8 cellular contexts compared by ENCODE assay signal in the genomic region with DNA sequence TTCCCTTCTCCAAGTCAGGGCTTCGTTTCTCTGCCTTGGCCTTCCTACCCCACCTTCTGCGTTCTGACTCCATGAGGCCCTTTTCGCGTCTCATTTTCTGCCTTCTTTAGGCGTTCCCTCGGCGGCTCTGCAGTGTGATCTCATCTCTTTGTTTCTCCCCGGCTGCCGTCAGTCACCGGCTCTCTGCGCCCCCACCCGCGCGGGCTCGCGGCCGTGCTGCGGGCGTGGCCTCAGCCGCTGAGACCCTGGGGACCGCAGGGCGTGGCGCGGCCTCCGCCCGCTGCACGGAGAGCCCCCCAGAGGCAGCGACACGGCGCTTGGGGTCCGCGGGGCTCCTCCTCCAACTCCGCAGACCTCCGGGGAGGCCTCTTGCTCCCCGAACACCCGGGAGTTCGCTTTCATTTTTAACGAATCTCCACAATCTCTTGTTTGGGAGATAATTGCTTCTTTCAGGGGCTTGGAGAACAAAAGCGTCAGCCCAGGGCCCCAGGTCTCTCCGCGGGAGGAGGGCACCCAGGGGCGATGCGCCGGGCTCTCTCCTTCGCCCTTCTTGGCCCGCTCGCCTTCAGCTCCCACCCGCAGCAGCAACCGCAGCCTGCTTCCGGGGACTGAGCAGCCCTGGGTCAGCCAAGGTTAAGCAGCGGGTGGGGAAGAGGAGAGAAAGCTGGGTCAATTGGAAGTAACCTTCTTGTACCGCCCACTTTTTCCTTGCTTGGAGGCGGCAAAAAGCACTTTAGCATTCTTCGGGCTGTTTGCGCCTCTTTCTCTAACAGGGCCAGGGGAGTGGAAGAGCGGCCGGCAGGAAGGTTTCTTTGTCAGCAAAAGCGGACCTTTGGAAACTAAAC.
DNase-seq lines count a peak whose midpoint lies in the region; ATAC-seq and TF ChIP-seq lines count a peak whose summit lies in the region.

No MANE protein-coding gene starts in this region.

- no peaks in the 10 kb centered on the region for H3K9me3 ChIP-seq in iPS-20b (ENCODE audit: insufficient read depth, low read depth, low read length)

- no peak for TF ChIP-seq CTCF in VCaP (conservative IDR thresholded peaks at IDR 0.05)

- peak overlapping the region; percentile 79 for H3K9ac ChIP-seq in iPS-20b (ENCODE audit: low read depth, low read length)

- peak; percentile 73 for TF ChIP-seq POLR2A in GM18505 (IDR thresholded peaks at IDR 0.05; ENCODE audit: borderline replicate concordance, extremely low read depth, insufficient read depth, insufficient read length)

- H3K4me3 ChIP-seq in iPS-20b (ENCODE audit: low read length), result peak overlapping the region; percentile 61
- H3K4me3 ChIP-seq in skin epidermis, result peak overlapping the region; percentile 54 to 69 (median 60)

- DNase-seq in NCI-H1694 (lab: John Stamatoyannopoulos, UW), result peak; percentile 47
- DNase-seq in T47D (ENCODE audit: low read depth in 1 of 2, low spot score in 1 of 2), result peak; percentile 42 to 55
- DNase-seq in GF-D8 (lab: John Stamatoyannopoulos, UW), result no peak

- peak overlapping the region; percentile 62; the same call in 1 of the 2 replicates for H3K27ac ChIP-seq in VCaP
- H3K27ac ChIP-seq in iPS-20b (ENCODE audit: low read length), result peak overlapping the region; percentile 10
- peak overlapping the region; percentile 71 to 98 (median 91) for H3K27ac ChIP-seq in skin epidermis

- in situ Hi-C loops in T47D (cut with HindIII; ENCODE audit: low pct_unique_long_range_greater_than_20kb, low sequenced_read_pairs), result no loop called here

- peaks cover 16% of the 10 kb centered on the region for H3K4me1 ChIP-seq in iPS-20b (ENCODE audit: insufficient read depth, low read length)

- no peaks in the 10 kb centered on the region for H3K36me3 ChIP-seq in iPS-20b (ENCODE audit: insufficient read depth, low read depth, low read length)

- ATAC-seq in GM18505 (IDR thresholded peaks at IDR 0.05; ENCODE audit: unreplicated experiment) (peak; percentile 85), HG02884 (IDR thresholded peaks at IDR 0.05; ENCODE audit: unreplicated experiment) (peak; percentile 77)

- no peaks in the 10 kb centered on the region for H3K27me3 ChIP-seq in iPS-20b (ENCODE audit: insufficient read depth, low read length)

Comparison
In these comparisons a context has a peak if more than half of its experiments do, and no peak if none do; other contexts are left out.
1. H3K27ac ChIP-seq: peak in every context shown above with its lines; median percentile 91 in skin epidermis; 62 in VCaP; 10 in iPS-20b.